ENCODE assay signal across 28 cellular contexts in genomic region chr7:98933321-98933720, GRCh38.
"Had no signal": no experiment of that assay in that cellular context is flagged by ENCODE, and none has a peak within 500 bp of the region (broad histone marks: within the 10 kb centered on the region; RNA-seq: fewer than 3 reads in every experiment).

No MANE protein-coding gene starts in this region.

- H3K27ac Mint-ChIP-seq: activated CD4-positive, alpha-beta T cell treated with anti-CD3 and anti-CD28 coated beads, Interleukin-2, amount 10 ng/mL, durations not matched to agents 24 days and 14 days; activated naive CD8-positive, alpha-beta T cell; activated T-helper 2 cell treated with anti-CD3 and anti-CD28 coated beads, Interferon-gamma antibody, Interleukin-2, Interleukin-4, amounts not matched to agents 10 μg/mL and 5 μg/mL and 100 μg/mL, durations not matched to agents 14 hours and 24 hours and 36 hours; stimulated activated naive B cell treated with anti-CD40 and anti-IgM and Interleukin-4, amounts not matched to agents 10 μg/mL and 1 μg/mL and 100 μg/mL, for 72 hours; T-helper 1 cell treated with Interleukin-12 subunit alpha and Interleukin-12 subunit beta and Interleukin-4 antibody, amounts not matched to agents 30 μg/mL and 1 μg/mL, for 36 hours had no signal

- DNase-seq: activated CD4-positive, alpha-beta memory T cell treated with anti-CD3 and anti-CD28 coated beads, Interleukin-2, amount 10 ng/mL, durations not matched to agents 7 days and 5 days; activated CD4-positive, alpha-beta T cell treated with anti-CD3 and anti-CD28 coated beads, Interleukin-2, amount 10 ng/mL, durations not matched to agents 24 days and 14 days; activated CD8-positive, alpha-beta memory T cell treated with anti-CD3 and anti-CD28 coated beads, Interleukin-2, amount 50 U/mL, for 48 hours; activated T-cell treated with anti-CD3 and anti-CD28 coated beads, Interleukin-2, amount 50 U/mL, for 4 hours; anterior cingulate cortex; cortex of kidney; effector memory CD8-positive, alpha-beta T cell; head of caudate nucleus; hippocampal formation; left cardiac atrium; mammary epithelial cell; midbrain; naive thymus-derived CD4-positive, alpha-beta T cell; occipital lobe; stimulated activated CD4-positive, alpha-beta T cell treated with anti-CD3 and anti-CD28 coated beads, Interleukin-1b, Interleukin-23, amount 100 ng/mL, for 48 hours; stimulated activated CD4-positive, alpha-beta T cell treated with anti-CD3 and anti-CD28 coated beads, Interleukin-4, amount 100 ng/mL, for 4 hours; stimulated activated CD8-positive, alpha-beta memory T cell treated with anti-CD3 and anti-CD28 coated beads, Interleukin-4, amount 100 ng/mL, for 48 hours; stimulated activated naive B cell treated with anti-CD40 and anti-IgM and Interleukin-4, amounts not matched to agents 10 μg/mL and 1 μg/mL and 100 μg/mL, for 72 hours; T1000; WERI-Rb-1 had no signal

- H3K4me3 Mint-ChIP-seq: activated CD4-positive, alpha-beta memory T cell treated with anti-CD3 and anti-CD28 coated beads, Interleukin-2, amount 10 ng/mL, durations not matched to agents 7 days and 5 days; activated CD4-positive, alpha-beta T cell treated with anti-CD3 and anti-CD28 coated beads, Interleukin-2, amount 10 ng/mL, durations not matched to agents 24 days and 14 days; activated naive CD8-positive, alpha-beta T cell; activated T-cell treated with anti-CD3 and anti-CD28 coated beads, Interleukin-2, amount 50 U/mL, for 4 hours; effector memory CD8-positive, alpha-beta T cell; naive thymus-derived CD4-positive, alpha-beta T cell; neural crest cell; stimulated activated naive B cell treated with anti-CD40 and anti-IgM and Interleukin-4, amounts not matched to agents 10 μg/mL and 1 μg/mL and 100 μg/mL, for 72 hours; T-helper 1 cell treated with Interleukin-12 subunit alpha and Interleukin-12 subunit beta and Interleukin-4 antibody, amounts not matched to agents 30 μg/mL and 1 μg/mL, for 36 hours had no signal

- H3K27me3 Mint-ChIP-seq: activated CD4-positive, alpha-beta memory T cell treated with anti-CD3 and anti-CD28 coated beads, Interleukin-2, amount 10 ng/mL, durations not matched to agents 7 days and 5 days; activated CD4-positive, alpha-beta T cell treated with anti-CD3 and anti-CD28 coated beads, Interleukin-2, amount 10 ng/mL, durations not matched to agents 24 days and 14 days; activated naive CD8-positive, alpha-beta T cell; effector memory CD8-positive, alpha-beta T cell; naive thymus-derived CD4-positive, alpha-beta T cell; stimulated activated naive B cell treated with anti-CD40 and anti-IgM and Interleukin-4, amounts not matched to agents 10 μg/mL and 1 μg/mL and 100 μg/mL, for 72 hours had no signal

- H3K9me3 Mint-ChIP-seq: activated CD4-positive, alpha-beta memory T cell treated with anti-CD3 and anti-CD28 coated beads, Interleukin-2, amount 10 ng/mL, durations not matched to agents 7 days and 5 days; activated CD4-positive, alpha-beta T cell treated with anti-CD3 and anti-CD28 coated beads, Interleukin-2, amount 10 ng/mL, durations not matched to agents 24 days and 14 days; activated T-cell treated with anti-CD3 and anti-CD28 coated beads, Interleukin-2, amount 50 U/mL, for 4 hours; activated T-helper 2 cell treated with anti-CD3 and anti-CD28 coated beads, Interferon-gamma antibody, Interleukin-2, Interleukin-4, amounts not matched to agents 10 μg/mL and 5 μg/mL and 100 μg/mL, durations not matched to agents 14 hours and 24 hours and 36 hours; effector memory CD8-positive, alpha-beta T cell; naive thymus-derived CD4-positive, alpha-beta T cell; neural crest cell; stimulated activated naive B cell treated with anti-CD40 and anti-IgM and Interleukin-4, amounts not matched to agents 10 μg/mL and 1 μg/mL and 100 μg/mL, for 72 hours; T-helper 1 cell treated with Interleukin-12 subunit alpha and Interleukin-12 subunit beta and Interleukin-4 antibody, amounts not matched to agents 30 μg/mL and 1 μg/mL, for 36 hours had no signal

- ATAC-seq: activated CD4-positive, CD25-positive, alpha-beta regulatory T cell treated with anti-CD3 and anti-CD28 coated beads, Interleukin-2, amount 50 U/mL, for 24 hours; activated T-cell treated with anti-CD3 and anti-CD28 coated beads, Interleukin-2, amount 50 U/mL, for 4 hours; effector memory CD8-positive, alpha-beta T cell; gastroesophageal sphincter; left cardiac atrium; naive thymus-derived CD4-positive, alpha-beta T cell; stimulated activated naive B cell treated with anti-CD40 and anti-IgM and Interleukin-4, amounts not matched to agents 10 μg/mL and 1 μg/mL and 100 μg/mL, for 72 hours had no signal

- H3K4me1 Mint-ChIP-seq: neural crest cell had no signal

- FAIRE-seq: bronchial epithelial cell, keratinocyte had no signal
